27 cellular contexts compared by ENCODE assay signal in genomic region chr15:74008901-74009300, GRCh38. TPM values are rescaled to one million over a fixed set of nuclear protein-coding genes. Genes with fewer than 3 reads are reported as not detected.
A peak's percentile ranks its signal among the peaks of the same experiment; 100 is the strongest.
DNase-seq lines count a peak whose midpoint lies in the region; ATAC-seq, FAIRE-seq and TF ChIP-seq lines count a peak whose summit lies in the region.
"Had no signal": no experiment of that assay in that cellular context is flagged by ENCODE, and none has a peak within 500 bp of the region (broad histone marks: within the 10 kb centered on the region; RNA-seq: fewer than 3 reads in every experiment).

No MANE protein-coding gene starts in this region.

- H3K4me2 ChIP-seq in GM12878 (ENCODE audit: control insufficient read depth, insufficient read depth) = no peak overlapping the region

- no peak overlapping the region for H2AFZ ChIP-seq in GM12878 (ENCODE audit: control insufficient read depth, low read depth, low read length)

- H3K9me3 Mint-ChIP-seq in T-helper 1 cell treated with Interleukin-12 subunit alpha and Interleukin-12 subunit beta and Interleukin-4 antibody, amounts not matched to agents 30 μg/mL and 1 μg/mL, for 36 hours = peaks cover 6% of the 10 kb centered on the region
- no peaks in the 10 kb centered on the region for H3K9me3 Mint-ChIP-seq in CD4-positive, alpha-beta T cell
- H3K9me3 Mint-ChIP-seq: activated naive CD8-positive, alpha-beta T cell treated with anti-CD3 and anti-CD28 coated beads, Interleukin-2, amount 50 U/mL, for 24 hours; IgD-negative memory B cell had no signal

- ATAC-seq in CD4-positive, alpha-beta T cell (ENCODE audit: poor library complexity) = no peak
- ATAC-seq in GM12878 (no peak), HG03521 (IDR thresholded peaks at IDR 0.05; ENCODE audit: unreplicated experiment) (no peak)
- ATAC-seq: gastroesophageal sphincter, HCT116, right cardiac atrium had no signal

- TF ChIP-seq EP300 in GM12878 (IDR thresholded peaks at IDR 0.05; ENCODE audit: borderline replicate concordance in 1 of 2, control insufficient read depth in 1 of 2, low read depth in 2 of 2, low read length in 2 of 2) (no peak), sigmoid colon (IDR thresholded peaks at IDR 0.05) (no peak)

- no peak for TF ChIP-seq CTCF in CD4-positive, alpha-beta T cell (IDR thresholded peaks at IDR 0.05)
- TF ChIP-seq CTCF in GM12878 (IDR thresholded peaks at IDR 0.05 in 2 of 3, conservative IDR thresholded peaks at IDR 0.05 in 1 of 3; ENCODE audit: control insufficient read depth in 2 of 3, extremely low read depth in 1 of 3, insufficient read depth in 1 of 3, low read depth in 3 of 3, low read length in 3 of 3) (no peak), sigmoid colon (IDR thresholded peaks at IDR 0.05) (no peak)

- RAD21 ChIA-PET in GM12878 (lab: Charles Lee; ENCODE audit: unreplicated experiment) = no interaction called here

- peaks cover 51% of the 10 kb centered on the region for H3K4me1 Mint-ChIP-seq in T-helper 1 cell treated with Interleukin-12 subunit alpha and Interleukin-12 subunit beta and Interleukin-4 antibody, amounts not matched to agents 30 μg/mL and 1 μg/mL, for 36 hours (ENCODE audit: low read depth)
- H3K4me1 Mint-ChIP-seq in CD4-positive, alpha-beta T cell (ENCODE audit: low read depth) = peaks cover 69% of the 10 kb centered on the region

- H3K4me1 ChIP-seq in GM12878 (ENCODE audit: control insufficient read depth, insufficient read depth, low read length) = peaks cover 27% of the 10 kb centered on the region
- H3K4me1 ChIP-seq in sigmoid colon = peaks cover 0 to 77% (median 70%) of the 10 kb centered on the region in 4 donors
- H3K4me1 ChIP-seq: SJSA1 had no signal

- peaks cover 15 to 50% of the 10 kb centered on the region in 2 experiments for H3K36me3 ChIP-seq in GM12878 (ENCODE audit: control insufficient read depth in 2 of 2, insufficient read depth in 2 of 2, low read length in 1 of 2)
- H3K36me3 ChIP-seq in sigmoid colon = peaks cover 0 to 9% (median under 1%) of the 10 kb centered on the region in 4 donors
- H3K36me3 ChIP-seq: colonic mucosa had no signal

- no peak overlapping the region for H3K4me3 ChIP-seq in GM12878
- H3K4me3 ChIP-seq in sigmoid colon = no peak overlapping the region
- H3K4me3 ChIP-seq: colonic mucosa, gastroesophageal sphincter, lung, Peyer's patch, SJSA1 had no signal

- POLR2A ChIA-PET in CD4-positive, alpha-beta T cell (lab: Charles Lee) = interaction anchor here (1.0 kb wide), 1 partner anchor 15 kb away, joined by 3 read pairs; the partner anchor contains the start of gene PML
- POLR2A ChIA-PET in GM12878 (lab: Charles Lee) = interaction anchor here (0.5 kb wide), 1 partner anchor 40 kb away, joined by 3 read pairs; no protein-coding TSS in a partner anchor

- DNase-seq in T-helper 1 cell = no peak
- DNase-seq in CD4-positive, alpha-beta T cell = no peak
- DNase-seq in GM12878 (ENCODE audit: low read depth, low spot score) = no peak
- no peak for DNase-seq in sigmoid colon
- no peak for DNase-seq in stimulated activated CD8-positive, alpha-beta memory T cell treated with anti-CD3 and anti-CD28 coated beads, Interleukin-4, amount 100 ng/mL, for 48 hours
- DNase-seq in NOMO-1 (lab: John Stamatoyannopoulos, UW; ENCODE audit: unreplicated experiment in 2 of 2) = no peak
- DNase-seq: activated CD4-positive, CD25-positive, alpha-beta regulatory T cell; activated naive CD8-positive, alpha-beta T cell treated with anti-CD3 and anti-CD28 coated beads, Interleukin-2, amount 50 U/mL, for 24 hours; activated T-cell treated with anti-CD3 and anti-CD28 coated beads, Interleukin-2, amount 50 U/mL, for 1 hour; colonic mucosa; DMS79 treated with DMSO at 0.1 percent for 48 hours; NCI-H1436 treated with DMSO at 0.1 percent for 48 hours; NCI-H510A treated with DMSO at 0.1 percent for 48 hours; NK-92 treated with Interleukin-12 subunit alpha and Interleukin-12 subunit beta, amount 100 ng/mL, for 24 hours; Peyer's patch; stimulated activated CD4-positive, alpha-beta T cell treated with anti-CD3 and anti-CD28 coated beads, Interleukin-12 subunit alpha, Interleukin-12 subunit beta, amount 100 ng/mL, for 4 hours had no signal

- TSS peak; percentile 3 for BruUV-seq in GM12878 (replicated peaks; lab: Mats Ljungman, UMichigan)

- no peaks in the 10 kb centered on the region for H3K9me3 ChIP-seq in CD4-positive, alpha-beta T cell (ENCODE audit: control insufficient read depth, low read length)
- H3K9me3 ChIP-seq in GM12878 (replicated peaks; ENCODE audit: control insufficient read depth, insufficient read depth, low read length) (no peaks in the 10 kb centered on the region; the same call in 1 of the 3 replicates), sigmoid colon (no peaks in the 10 kb centered on the region)
- H3K9me3 ChIP-seq: colonic mucosa, gastroesophageal sphincter, Peyer's patch, SJSA1 had no signal

- H3K36me3 Mint-ChIP-seq in T-helper 1 cell treated with Interleukin-12 subunit alpha and Interleukin-12 subunit beta and Interleukin-4 antibody, amounts not matched to agents 30 μg/mL and 1 μg/mL, for 36 hours (ENCODE audit: low read depth) = peaks cover 56% of the 10 kb centered on the region
- H3K36me3 Mint-ChIP-seq in CD4-positive, alpha-beta T cell (ENCODE audit: low read depth) = peaks cover 79% of the 10 kb centered on the region

- intact Hi-C loops in CD4-positive, alpha-beta T cell (cut with DNase I, micrococcal nuclease) = no loop called here
- intact Hi-C loops in GM12878 (cut with micrococcal nuclease; ENCODE audit: unreplicated experiment) = no loop called here
- intact Hi-C loops in sigmoid colon (cut with DNase I) = no loop called here

- CTCF ChIA-PET in CD4-positive, alpha-beta T cell (lab: Charles Lee) = no interaction called here
- CTCF ChIA-PET in GM12878 (lab: Yijun Ruan, JAX) = interaction anchor here (5.7 kb wide), 1 partner anchor 15 kb away, joined by 36 read pairs; the partner anchor contains the start of genes PML and STOML1

- no peaks in the 10 kb centered on the region for H3K27me3 ChIP-seq in CD4-positive, alpha-beta T cell (ENCODE audit: control insufficient read depth, insufficient read depth, low read length)
- H3K27me3 ChIP-seq in GM12878 (replicated peaks in 1 of 2; ENCODE audit: control insufficient read depth in 2 of 2, insufficient read depth in 2 of 2, low read length in 1 of 2) = no peaks in the 10 kb centered on the region
- H3K27me3 ChIP-seq in sigmoid colon = no peaks in the 10 kb centered on the region
- H3K27me3 ChIP-seq: colonic mucosa, gastroesophageal sphincter, Peyer's patch, SJSA1 had no signal

- no peak for TF ChIP-seq POLR2A in GM12878 (IDR thresholded peaks at IDR 0.05; ENCODE audit: low read depth, low read length)
- no peak for TF ChIP-seq POLR2A in sigmoid colon (IDR thresholded peaks at IDR 0.05)

- H3K27ac ChIP-seq in CD4-positive, alpha-beta T cell (ENCODE audit: low read depth, low read length) = no peak overlapping the region
- no peak overlapping the region for H3K27ac ChIP-seq in GM12878 (ENCODE audit: control insufficient read depth, insufficient read depth)
- peak overlapping the region in 3 of 4 donors; percentile 18 to 82 (median 49) for H3K27ac ChIP-seq in sigmoid colon
- H3K27ac ChIP-seq: 22Rv1, colonic mucosa, SJSA1 had no signal

- in situ Hi-C loops in GM12878 (cut with MboI) = no loop called here

- 97% methylated on average over 3 of the region's 3 CpGs for WGBS in GM12878 (ENCODE audit: insufficient coverage, insufficient replicate concordance, low lambda C conversion rate, missing lambda C conversion rate)
- 91 to 92% methylated on average over 3 of the region's 3 CpGs for WGBS in sigmoid colon, 2 donors

- no peaks in the 10 kb centered on the region for H3K27me3 Mint-ChIP-seq in T-helper 1 cell treated with Interleukin-12 subunit alpha and Interleukin-12 subunit beta and Interleukin-4 antibody, amounts not matched to agents 30 μg/mL and 1 μg/mL, for 36 hours (ENCODE audit: low read depth)
- H3K27me3 Mint-ChIP-seq in CD4-positive, alpha-beta T cell = no peaks in the 10 kb centered on the region
- H3K27me3 Mint-ChIP-seq: activated naive CD8-positive, alpha-beta T cell treated with anti-CD3 and anti-CD28 coated beads, Interleukin-2, amount 50 U/mL, for 24 hours; brain; IgD-negative memory B cell had no signal

- H4K20me1 ChIP-seq in GM12878 (ENCODE audit: control insufficient read depth, insufficient read depth) = no peaks in the 10 kb centered on the region

- SMC1A ChIA-PET in GM12878 (lab: Charles Lee; ENCODE audit: uncharacterized antibody, unreplicated experiment) = interaction anchor here (4.0 kb wide), 1 partner anchor 14 kb away, joined by 28 read pairs; the partner anchor contains the start of genes PML and STOML1

- no peak for FAIRE-seq in GM12878 (lab: Jason Lieb, UNC)
- FAIRE-seq: keratinocyte had no signal

- no peak overlapping the region for H3K4me3 Mint-ChIP-seq in T-helper 1 cell treated with Interleukin-12 subunit alpha and Interleukin-12 subunit beta and Interleukin-4 antibody, amounts not matched to agents 30 μg/mL and 1 μg/mL, for 36 hours
- peak overlapping the region; percentile 23 for H3K4me3 Mint-ChIP-seq in CD4-positive, alpha-beta T cell
- H3K4me3 Mint-ChIP-seq: activated naive CD8-positive, alpha-beta T cell treated with anti-CD3 and anti-CD28 coated beads, Interleukin-2, amount 50 U/mL, for 24 hours; brain had no signal

- H3K9ac ChIP-seq in GM12878 (ENCODE audit: control insufficient read depth, insufficient read depth, low read length) = no peak overlapping the region

- no peak for TF ChIP-seq RAD21 in GM12878 (IDR thresholded peaks at IDR 0.05; ENCODE audit: insufficient read depth, low read depth, low read length)

- peak overlapping the region; percentile 26 for H3K27ac Mint-ChIP-seq in T-helper 1 cell treated with Interleukin-12 subunit alpha and Interleukin-12 subunit beta and Interleukin-4 antibody, amounts not matched to agents 30 μg/mL and 1 μg/mL, for 36 hours
- peak overlapping the region; percentile 80 for H3K27ac Mint-ChIP-seq in CD4-positive, alpha-beta T cell
- H3K27ac Mint-ChIP-seq: activated naive CD8-positive, alpha-beta T cell treated with anti-CD3 and anti-CD28 coated beads, Interleukin-2, amount 50 U/mL, for 24 hours had no signal

- peaks cover 81% of the 10 kb centered on the region for H3K79me2 ChIP-seq in GM12878 (ENCODE audit: control insufficient read depth, insufficient read depth, low read length)

RNA-seq across cellular contexts. Expression of gene PML, which starts 14.4 kb away (rescaled TPM):
- 10 to 100 TPM; 39.2 to 42.9 TPM for total RNA-seq in CD4-positive, alpha-beta T cell
- total RNA-seq in GM12878 (2013; cell fraction: nucleolus; rRNA removed) = 88.7 and 88.9 TPM in 2 replicates
- total RNA-seq in GM12878 (2014; rRNA removed) = 28.4 and 28.9 TPM in 2 replicates
- total RNA-seq in GM12878 (2014; rRNA removed; fragmentation: Illumina TruSeq; extraction: Trizol) = 17.8 and 18.8 TPM in 2 replicates
- 91.5 and 95.5 TPM in 2 replicates for total RNA-seq in GM12878 (2021)
- 26.0 TPM for polyA plus RNA-seq in GM12878 (2011; ENCODE audit: low read depth)
- polyA plus RNA-seq in GM12878 (2011; rRNA removed) = 7.6 and 13.6 TPM in 2 replicates
- polyA plus RNA-seq in GM12878 (2011; cell fraction: cytosol; rRNA removed) = 21.8 and 24.5 TPM in 2 replicates
- 50.9 and 65.9 TPM in 2 replicates for polyA plus RNA-seq in GM12878 (2011; cell fraction: nucleus; rRNA removed)
- 58.4 and 60.6 TPM in 2 replicates for polyA plus RNA-seq in GM12878 (2012)
- 15.0 and 32.7 TPM in 2 replicates for polyA plus RNA-seq in GM12878 (2014; fragmentation: Illumina TruSeq; extraction: Trizol)
- 10 to 100 TPM in 1 of 2 experiments, 1 to 10 TPM in 1; 8.5 to 14.2 TPM for polyA plus RNA-seq in GM12878 (2014; fragmentation: Nextera tagmentation; extraction: Ambion mirVana)
- 34.2 and 45.3 TPM in 2 replicates for polyA plus RNA-seq in GM12878 (2014; rRNA removed)
- polyA plus RNA-seq in GM12878 (2016; fragmentation: Nextera tagmentation; extraction: Ambion mirVana) = 10 to 100 TPM; 54.0 to 60.0 TPM
- polyA minus RNA-seq in GM12878 (2011; rRNA and poly(A)+ RNA removed) = 20.8 and 38.7 TPM in 2 replicates
- 30.0 and 41.2 TPM in 2 replicates for polyA minus RNA-seq in GM12878 (2011; cell fraction: cytosol; rRNA and poly(A)+ RNA removed)
- polyA minus RNA-seq in GM12878 (2011; cell fraction: nucleus; rRNA and poly(A)+ RNA removed) = 18.5 and 37.6 TPM in 2 replicates
- 100 to 1,000 TPM in 1 of 4 donors, 10 to 100 TPM in 3; 43.3 to 129 (median 60.0) TPM for total RNA-seq in sigmoid colon
- 10 to 100 TPM in 1 of 3 donors, 1 to 10 TPM in 2; 9.6 to 36.4 (median 9.7) TPM for polyA plus RNA-seq in sigmoid colon

RNA-seq across cellular contexts. Expression of gene STOML1, which starts 16.8 kb away (rescaled TPM):
- total RNA-seq in CD4-positive, alpha-beta T cell = 1 to 10 TPM; 4.6 to 5.3 TPM
- total RNA-seq in GM12878 (2013; cell fraction: nucleolus; rRNA removed) = 10.3 and 11.0 TPM in 2 replicates
- 12.0 and 12.2 TPM in 2 replicates for total RNA-seq in GM12878 (2014; rRNA removed)
- total RNA-seq in GM12878 (2014; rRNA removed; fragmentation: Illumina TruSeq; extraction: Trizol) = 4.6 TPM in 2 replicates
- 12.1 TPM in 2 replicates for total RNA-seq in GM12878 (2021)
- polyA plus RNA-seq in GM12878 (2011; ENCODE audit: low read depth) = 2.0 TPM
- polyA plus RNA-seq in GM12878 (2011; rRNA removed) = 2.0 and 4.2 TPM in 2 replicates
- polyA plus RNA-seq in GM12878 (2011; cell fraction: cytosol; rRNA removed) = 6.4 and 9.0 TPM in 2 replicates
- 9.2 and 11.5 TPM in 2 replicates for polyA plus RNA-seq in GM12878 (2011; cell fraction: nucleus; rRNA removed)
- polyA plus RNA-seq in GM12878 (2012) = 4.7 and 5.3 TPM in 2 replicates
- polyA plus RNA-seq in GM12878 (2014; fragmentation: Illumina TruSeq; extraction: Trizol) = 1.7 and 3.2 TPM in 2 replicates
- under 1 TPM; 0.14 to 0.46 TPM for polyA plus RNA-seq in GM12878 (2014; fragmentation: Nextera tagmentation; extraction: Ambion mirVana)
- polyA plus RNA-seq in GM12878 (2014; rRNA removed) = 12.5 and 13.6 TPM in 2 replicates
- polyA plus RNA-seq in GM12878 (2016; fragmentation: Nextera tagmentation; extraction: Ambion mirVana) = 10 to 100 TPM; 13.2 to 13.6 TPM
- polyA minus RNA-seq in GM12878 (2011; rRNA and poly(A)+ RNA removed) = 3.1 and 4.0 TPM in 2 replicates
- polyA minus RNA-seq in GM12878 (2011; cell fraction: cytosol; rRNA and poly(A)+ RNA removed) = 1.6 and 3.1 TPM in 2 replicates
- 3.3 and 5.1 TPM in 2 replicates for polyA minus RNA-seq in GM12878 (2011; cell fraction: nucleus; rRNA and poly(A)+ RNA removed)
- total RNA-seq in sigmoid colon = 10 to 100 TPM in 3 of 4 donors, 1 to 10 TPM in 1; 10.0 to 17.8 (median 13.8) TPM
- 10 to 100 TPM in 1 of 3 donors, 1 to 10 TPM in 2; 3.5 to 18.5 (median 4.2) TPM for polyA plus RNA-seq in sigmoid colon

Comparison
In these comparisons a context has a peak if more than half of its experiments do, and no peak if none do; other contexts are left out.
1. H3K27ac ChIP-seq: peak in sigmoid colon (3 of 4); none in CD4-positive, alpha-beta T cell (single experiment) and GM12878 (single experiment).